Comparison of ENCODE assay signal across 10 cellular contexts in genomic region chr2:86274918-86275275, GRCh38.
DNase-seq lines count a peak whose midpoint lies in the region; ATAC-seq and TF ChIP-seq lines count a peak whose summit lies in the region.
"Had no signal": no experiment of that assay in that cellular context is flagged by ENCODE, and none has a peak within 500 bp of the region (broad histone marks: within the 10 kb centered on the region; RNA-seq: fewer than 3 reads in every experiment).

No MANE protein-coding gene starts in this region.

- POLR2A ChIA-PET in activated CD4-positive, alpha-beta memory T cell treated with anti-CD3 and anti-CD28 coated beads, Interleukin-2, amount 10 ng/mL, durations not matched to agents 7 days and 5 days (lab: Charles Lee), result no interaction called here

- peaks cover 5% of the 10 kb centered on the region; the same call in 1 of the 2 replicates for H3K4me1 ChIP-seq in GM23338 (ENCODE audit: insufficient read depth)

- no peak for TF ChIP-seq CTCF in GM23338 (conservative IDR thresholded peaks at IDR 0.05; ENCODE audit: low read depth in 2 of 2)

- ATAC-seq in GM23338 (peak; percentile 26; the same call in 2 of the 3 replicates), left colon (peak; percentile 94)

- peaks cover 9% of the 10 kb centered on the region; the same call in 1 of the 2 replicates for H3K9me2 ChIP-seq in GM23338 (ENCODE audit: insufficient read depth)

- DNase-seq in EH (ENCODE audit: low read depth), result peak; percentile 26
- DNase-seq in GM23338 (ENCODE audit: low spot score), result no peak
- peak; percentile 25 to 74 for DNase-seq in NCI-H524 (lab: John Stamatoyannopoulos, UW)
- peak; percentile 79 to 86 for DNase-seq in left colon
- DNase-seq in stimulated activated CD4-positive, alpha-beta T cell treated with anti-CD3 and anti-CD28 coated beads, Interleukin-4, amount 100 ng/mL, for 24 hours, result no peak
- DNase-seq in Ammon's horn (ENCODE audit: low spot score), result no peak
- no peak for DNase-seq in activated CD4-positive, alpha-beta memory T cell treated with anti-CD3 and anti-CD28 coated beads, Interleukin-2, amount 10 ng/mL, durations not matched to agents 7 days and 5 days
- no peak for DNase-seq in NK-92 treated with Interleukin-12 subunit alpha and Interleukin-12 subunit beta, amount 100 ng/mL, for 24 hours (lab: John Stamatoyannopoulos, UW)
- DNase-seq: occipital lobe had no signal

- peaks cover 17% of the 10 kb centered on the region; the same call in 2 of the 3 replicates for H3K36me3 Mint-ChIP-seq in GM23338 (ENCODE audit: low read depth)
- H3K36me3 Mint-ChIP-seq in activated CD4-positive, alpha-beta memory T cell treated with anti-CD3 and anti-CD28 coated beads, Interleukin-2, amount 10 ng/mL, durations not matched to agents 7 days and 5 days (ENCODE audit: low read depth), result peaks cover 18% of the 10 kb centered on the region

- intact Hi-C loops in left colon (cut with DNase I, micrococcal nuclease), result no loop called here

- H3K4me1 Mint-ChIP-seq in GM23338, result peaks cover 10% of the 10 kb centered on the region
- H3K4me1 Mint-ChIP-seq in activated CD4-positive, alpha-beta memory T cell treated with anti-CD3 and anti-CD28 coated beads, Interleukin-2, amount 10 ng/mL, durations not matched to agents 7 days and 5 days, result peaks cover 18% of the 10 kb centered on the region

- H3K36me3 ChIP-seq in GM23338 (ENCODE audit: insufficient read depth), result peaks cover 8% of the 10 kb centered on the region; the same call in 1 of the 2 replicates

- no peak overlapping the region for H3K4me3 Mint-ChIP-seq in GM23338
- no peak overlapping the region for H3K4me3 Mint-ChIP-seq in activated CD4-positive, alpha-beta memory T cell treated with anti-CD3 and anti-CD28 coated beads, Interleukin-2, amount 10 ng/mL, durations not matched to agents 7 days and 5 days

- H3K27me3 ChIP-seq in GM23338 (ENCODE audit: insufficient read depth), result no peaks in the 10 kb centered on the region

- H3K79me2 ChIP-seq in GM23338 (replicated peaks; ENCODE audit: insufficient read depth), result no peaks in the 10 kb centered on the region

- no peaks in the 10 kb centered on the region for H3F3A ChIP-seq in GM23338 (replicated peaks; ENCODE audit: low read depth)

- no peak overlapping the region for H3K4me2 ChIP-seq in GM23338
- H3K4me2 ChIP-seq: PC-9 had no signal

- CTCF ChIA-PET in activated CD4-positive, alpha-beta memory T cell treated with anti-CD3 and anti-CD28 coated beads, Interleukin-2, amount 10 ng/mL, durations not matched to agents 7 days and 5 days (lab: Charles Lee), result no interaction called here

- no peaks in the 10 kb centered on the region for H4K20me1 ChIP-seq in GM23338 (replicated peaks; ENCODE audit: insufficient read depth)

- H3K4me3 ChIP-seq in GM23338, result no peak overlapping the region
- H3K4me3 ChIP-seq: PC-9 had no signal

- peaks cover 25% of the 10 kb centered on the region for H3K9me3 Mint-ChIP-seq in GM23338
- H3K9me3 Mint-ChIP-seq in activated CD4-positive, alpha-beta memory T cell treated with anti-CD3 and anti-CD28 coated beads, Interleukin-2, amount 10 ng/mL, durations not matched to agents 7 days and 5 days, result peaks cover 20% of the 10 kb centered on the region

- H2AFZ ChIP-seq in GM23338, result 0 out of 2 replicates have a peak overlapping the region, but pooled peaks have one; percentile 57
- H2AFZ ChIP-seq: PC-9 had no signal

- no peaks in the 10 kb centered on the region for H3K27me3 Mint-ChIP-seq in GM23338 (ENCODE audit: insufficient read depth, low read depth, poor library complexity)
- peaks cover 11% of the 10 kb centered on the region for H3K27me3 Mint-ChIP-seq in activated CD4-positive, alpha-beta memory T cell treated with anti-CD3 and anti-CD28 coated beads, Interleukin-2, amount 10 ng/mL, durations not matched to agents 7 days and 5 days

- no peak overlapping the region for H3K27ac ChIP-seq in GM23338 (ENCODE audit: low read depth)
- H3K27ac ChIP-seq: PC-9 had no signal

- no peak overlapping the region for H3K27ac Mint-ChIP-seq in GM23338
- H3K27ac Mint-ChIP-seq in activated CD4-positive, alpha-beta memory T cell treated with anti-CD3 and anti-CD28 coated beads, Interleukin-2, amount 10 ng/mL, durations not matched to agents 7 days and 5 days, result no peak overlapping the region

TF ChIP-seq in GM23338, 12 proteins besides CTCF, POLR2A, EP300 and RAD21:
- no peak for TF ChIP-seq NANOG (IDR thresholded peaks at IDR 0.05; ENCODE audit: borderline replicate concordance)
- no peak for TF ChIP-seq ZNF331 (CRISPR knock-in tag; IDR thresholded peaks at IDR 0.05; ENCODE audit: low read depth)
- no peak for TF ChIP-seq ZNF462 (CRISPR knock-in tag; IDR thresholded peaks at IDR 0.05)
- no peak for TF ChIP-seq POLR2AphosphoS5 (IDR thresholded peaks at IDR 0.05; ENCODE audit: low read depth)
- TF ChIP-seq ZNF114 (CRISPR knock-in tag; IDR thresholded peaks at IDR 0.05), result no peak
- TF ChIP-seq EZH2 (IDR thresholded peaks at IDR 0.05; ENCODE audit: low read depth, unreplicated experiment), result no peak

Comparison
In these comparisons a context has a peak if more than half of its experiments do, and no peak if none do; other contexts are left out.
1. DNase-seq: peak in EH (single experiment), NCI-H524 (2 of 2) and left colon (2 of 2); none in GM23338 (single experiment), stimulated activated CD4-positive, alpha-beta T cell treated with anti-CD3 and anti-CD28 coated beads, Interleukin-4, amount 100 ng/mL, for 24 hours (single experiment), Ammon's horn (single experiment), activated CD4-positive, alpha-beta memory T cell treated with anti-CD3 and anti-CD28 coated beads, Interleukin-2, amount 10 ng/mL, durations not matched to agents 7 days and 5 days (single experiment) and NK-92 treated with Interleukin-12 subunit alpha and Interleukin-12 subunit beta, amount 100 ng/mL, for 24 hours (single experiment).